ENCODE assay signal across 9 cellular contexts in genomic region chr22:33274214-33274828, GRCh38.
DNase-seq lines count a peak whose midpoint lies in the region; ATAC-seq and TF ChIP-seq lines count a peak whose summit lies in the region.
"Had no signal": no experiment of that assay in that cellular context is flagged by ENCODE, and none has a peak within 500 bp of the region (broad histone marks: within the 10 kb centered on the region; RNA-seq: fewer than 3 reads in every experiment).

No MANE protein-coding gene starts in this region.

- no peak for TF ChIP-seq POLR2A in breast epithelium (IDR thresholded peaks at IDR 0.05)

- DNase-seq in MCF 10A (ENCODE audit: unreplicated experiment) (peak; percentile 52), breast epithelium (ENCODE audit: low spot score in 2 of 2) (no peak), NCI-H460 (ENCODE audit: extremely low read depth, low read depth) (peak; percentile 1), fibroblast of mammary gland (ENCODE audit: low read depth) (peak; percentile 35), NCI-H2081 treated with DMSO at 0.1 percent for 48 hours (lab: John Stamatoyannopoulos, UW) (no peak), T-helper 17 cell (no peak), GOT3 (lab: John Stamatoyannopoulos, UW) (no peak)
- DNase-seq in stimulated activated naive CD8-positive, alpha-beta T cell treated with anti-CD3 and anti-CD28 coated beads, Interleukin-15, amount 100 ng/mL, for 72 hours, result peak; percentile 2 to 9
- DNase-seq: NCI-H526 treated with DMSO at 0.1 percent for 48 hours had no signal

- H3K4me1 Mint-ChIP-seq in MCF 10A (ENCODE audit: insufficient read depth, unreplicated experiment), result peaks cover 15% of the 10 kb centered on the region
- no peaks in the 10 kb centered on the region for H3K4me1 Mint-ChIP-seq in stimulated activated naive CD8-positive, alpha-beta T cell treated with anti-CD3 and anti-CD28 coated beads, Interleukin-15, amount 100 ng/mL, for 72 hours
- H3K4me1 Mint-ChIP-seq in T-helper 17 cell, result no peaks in the 10 kb centered on the region

- no peaks in the 10 kb centered on the region for H3K9me3 ChIP-seq in breast epithelium
- no peaks in the 10 kb centered on the region for H3K9me3 ChIP-seq in T-helper 17 cell (ENCODE audit: control insufficient read depth, low read length, poor library complexity, severe bottlenecking)

- H3K36me3 ChIP-seq in breast epithelium, result no peaks in the 10 kb centered on the region

- no TSS peak for BruUV-seq in MCF 10A (replicated peaks; lab: Mats Ljungman, UMichigan)

- H3K36me3 Mint-ChIP-seq in MCF 10A (ENCODE audit: insufficient read depth, unreplicated experiment) (no peaks in the 10 kb centered on the region), T-helper 17 cell (ENCODE audit: low read depth) (no peaks in the 10 kb centered on the region)

- TF ChIP-seq CTCF in MCF 10A (IDR thresholded peaks at IDR 0.05; ENCODE audit: unreplicated experiment) (peak; percentile 76), breast epithelium (IDR thresholded peaks at IDR 0.05) (no peak), fibroblast of mammary gland (conservative IDR thresholded peaks at IDR 0.05; ENCODE audit: control insufficient read depth, insufficient read depth, low read depth, low read length) (peak; percentile 63)

- no peaks in the 10 kb centered on the region for H3K27me3 ChIP-seq in breast epithelium

- no peak for ATAC-seq in stimulated activated naive CD8-positive, alpha-beta T cell treated with anti-CD3 and anti-CD28 coated beads, Interleukin-15, amount 100 ng/mL, for 72 hours
- no peak for ATAC-seq in T-helper 17 cell

- intact Hi-C loops in MCF 10A (cut with micrococcal nuclease) (loop anchor here (2.0 to 10.0 kb wide), 2 partner anchors 70 to 256 kb away; no protein-coding TSS in a partner anchor), breast epithelium (cut with DNase I; ENCODE audit: low total_unique reads) (no loop called here)

- no peak overlapping the region for H3K4me3 Mint-ChIP-seq in MCF 10A (ENCODE audit: unreplicated experiment)
- no peak overlapping the region for H3K4me3 Mint-ChIP-seq in stimulated activated naive CD8-positive, alpha-beta T cell treated with anti-CD3 and anti-CD28 coated beads, Interleukin-15, amount 100 ng/mL, for 72 hours
- H3K4me3 Mint-ChIP-seq in T-helper 17 cell, result no peak overlapping the region

- POLR2A ChIA-PET in MCF 10A (lab: Yijun Ruan, JAX), result interaction anchor here (0.7 kb wide), 1 partner anchor 494 kb away, joined by 3 read pairs; no protein-coding TSS in a partner anchor

- no peak overlapping the region for H3K4me3 ChIP-seq in breast epithelium
- no peak overlapping the region for H3K4me3 ChIP-seq in fibroblast of mammary gland (ENCODE audit: control insufficient read depth, low read depth, low read length)

- H3K4me1 ChIP-seq in breast epithelium, result no peaks in the 10 kb centered on the region

- H3K27ac ChIP-seq in breast epithelium, result no peak overlapping the region

- no peaks in the 10 kb centered on the region for H3K27me3 Mint-ChIP-seq in MCF 10A (ENCODE audit: insufficient read depth, unreplicated experiment)
- H3K27me3 Mint-ChIP-seq in stimulated activated naive CD8-positive, alpha-beta T cell treated with anti-CD3 and anti-CD28 coated beads, Interleukin-15, amount 100 ng/mL, for 72 hours, result no peaks in the 10 kb centered on the region
- H3K27me3 Mint-ChIP-seq in T-helper 17 cell, result no peaks in the 10 kb centered on the region

- H3K9me3 Mint-ChIP-seq in MCF 10A (ENCODE audit: unreplicated experiment), result no peaks in the 10 kb centered on the region
- H3K9me3 Mint-ChIP-seq in stimulated activated naive CD8-positive, alpha-beta T cell treated with anti-CD3 and anti-CD28 coated beads, Interleukin-15, amount 100 ng/mL, for 72 hours, result no peaks in the 10 kb centered on the region

- CTCF ChIA-PET in MCF 10A (lab: Yijun Ruan, JAX), result interaction anchor here (0.6 to 2.4 kb wide), 19 partner anchors 9 to 861 kb away, joined by 3 to 9 read pairs (median 4); no protein-coding TSS in a partner anchor

- H3K27ac Mint-ChIP-seq in MCF 10A (ENCODE audit: low read depth, unreplicated experiment) (no peak overlapping the region), T-helper 17 cell (no peak overlapping the region)
- peak overlapping the region in 1 of 2 donors; percentile 32 for H3K27ac Mint-ChIP-seq in stimulated activated naive CD8-positive, alpha-beta T cell treated with anti-CD3 and anti-CD28 coated beads, Interleukin-15, amount 100 ng/mL, for 72 hours

Comparison
In these comparisons a context has a peak if more than half of its experiments do, and no peak if none do; other contexts are left out.
1. DNase-seq: peak in MCF 10A (single experiment), NCI-H460 (single experiment), fibroblast of mammary gland (single experiment) and stimulated activated naive CD8-positive, alpha-beta T cell treated with anti-CD3 and anti-CD28 coated beads, Interleukin-15, amount 100 ng/mL, for 72 hours (2 of 2); none in breast epithelium (0 of 2), NCI-H2081 treated with DMSO at 0.1 percent for 48 hours (single experiment), T-helper 17 cell (0 of 3) and GOT3 (single experiment).
2. CTCF ChIP-seq: peak in MCF 10A (single experiment) and fibroblast of mammary gland (single experiment); none in breast epithelium (0 of 3).